Comparison of ENCODE assay signal across 1 cellular context in genomic region chr3:104273046-104273649, GRCh38.
TF ChIP-seq lines count a peak whose summit lies in the region.

No MANE protein-coding gene starts in this region.

TF ChIP-seq in GM23338, 12 proteins besides CTCF, POLR2A, EP300 and RAD21 (continued from another document):
- TF ChIP-seq, protein P1, sequence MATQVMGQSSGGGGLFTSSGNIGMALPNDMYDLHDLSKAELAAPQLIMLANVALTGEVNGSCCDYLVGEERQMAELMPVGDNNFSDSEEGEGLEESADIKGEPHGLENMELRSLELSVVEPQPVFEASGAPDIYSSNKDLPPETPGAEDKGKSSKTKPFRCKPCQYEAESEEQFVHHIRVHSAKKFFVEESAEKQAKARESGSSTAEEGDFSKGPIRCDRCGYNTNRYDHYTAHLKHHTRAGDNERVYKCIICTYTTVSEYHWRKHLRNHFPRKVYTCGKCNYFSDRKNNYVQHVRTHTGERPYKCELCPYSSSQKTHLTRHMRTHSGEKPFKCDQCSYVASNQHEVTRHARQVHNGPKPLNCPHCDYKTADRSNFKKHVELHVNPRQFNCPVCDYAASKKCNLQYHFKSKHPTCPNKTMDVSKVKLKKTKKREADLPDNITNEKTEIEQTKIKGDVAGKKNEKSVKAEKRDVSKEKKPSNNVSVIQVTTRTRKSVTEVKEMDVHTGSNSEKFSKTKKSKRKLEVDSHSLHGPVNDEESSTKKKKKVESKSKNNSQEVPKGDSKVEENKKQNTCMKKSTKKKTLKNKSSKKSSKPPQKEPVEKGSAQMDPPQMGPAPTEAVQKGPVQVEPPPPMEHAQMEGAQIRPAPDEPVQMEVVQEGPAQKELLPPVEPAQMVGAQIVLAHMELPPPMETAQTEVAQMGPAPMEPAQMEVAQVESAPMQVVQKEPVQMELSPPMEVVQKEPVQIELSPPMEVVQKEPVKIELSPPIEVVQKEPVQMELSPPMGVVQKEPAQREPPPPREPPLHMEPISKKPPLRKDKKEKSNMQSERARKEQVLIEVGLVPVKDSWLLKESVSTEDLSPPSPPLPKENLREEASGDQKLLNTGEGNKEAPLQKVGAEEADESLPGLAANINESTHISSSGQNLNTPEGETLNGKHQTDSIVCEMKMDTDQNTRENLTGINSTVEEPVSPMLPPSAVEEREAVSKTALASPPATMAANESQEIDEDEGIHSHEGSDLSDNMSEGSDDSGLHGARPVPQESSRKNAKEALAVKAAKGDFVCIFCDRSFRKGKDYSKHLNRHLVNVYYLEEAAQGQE (IDR thresholded peaks at IDR 0.05; ENCODE audit: unreplicated experiment) = no peak
- TF ChIP-seq EZH2phosphoT487 (IDR thresholded peaks at IDR 0.05; ENCODE audit: unreplicated experiment) (no peak), EZH2 (IDR thresholded peaks at IDR 0.05; ENCODE audit: low read depth, unreplicated experiment) (no peak), CREB1 (CRISPR knock-in tag; IDR thresholded peaks at IDR 0.05; ENCODE audit: low read depth) (no peak), POLR2AphosphoS5 (IDR thresholded peaks at IDR 0.05; ENCODE audit: low read depth) (no peak), ZNF331 (CRISPR knock-in tag; IDR thresholded peaks at IDR 0.05; ENCODE audit: low read depth) (no peak), ZNF114 (CRISPR knock-in tag; IDR thresholded peaks at IDR 0.05) (no peak)
- TF ChIP-seq, protein P2, sequence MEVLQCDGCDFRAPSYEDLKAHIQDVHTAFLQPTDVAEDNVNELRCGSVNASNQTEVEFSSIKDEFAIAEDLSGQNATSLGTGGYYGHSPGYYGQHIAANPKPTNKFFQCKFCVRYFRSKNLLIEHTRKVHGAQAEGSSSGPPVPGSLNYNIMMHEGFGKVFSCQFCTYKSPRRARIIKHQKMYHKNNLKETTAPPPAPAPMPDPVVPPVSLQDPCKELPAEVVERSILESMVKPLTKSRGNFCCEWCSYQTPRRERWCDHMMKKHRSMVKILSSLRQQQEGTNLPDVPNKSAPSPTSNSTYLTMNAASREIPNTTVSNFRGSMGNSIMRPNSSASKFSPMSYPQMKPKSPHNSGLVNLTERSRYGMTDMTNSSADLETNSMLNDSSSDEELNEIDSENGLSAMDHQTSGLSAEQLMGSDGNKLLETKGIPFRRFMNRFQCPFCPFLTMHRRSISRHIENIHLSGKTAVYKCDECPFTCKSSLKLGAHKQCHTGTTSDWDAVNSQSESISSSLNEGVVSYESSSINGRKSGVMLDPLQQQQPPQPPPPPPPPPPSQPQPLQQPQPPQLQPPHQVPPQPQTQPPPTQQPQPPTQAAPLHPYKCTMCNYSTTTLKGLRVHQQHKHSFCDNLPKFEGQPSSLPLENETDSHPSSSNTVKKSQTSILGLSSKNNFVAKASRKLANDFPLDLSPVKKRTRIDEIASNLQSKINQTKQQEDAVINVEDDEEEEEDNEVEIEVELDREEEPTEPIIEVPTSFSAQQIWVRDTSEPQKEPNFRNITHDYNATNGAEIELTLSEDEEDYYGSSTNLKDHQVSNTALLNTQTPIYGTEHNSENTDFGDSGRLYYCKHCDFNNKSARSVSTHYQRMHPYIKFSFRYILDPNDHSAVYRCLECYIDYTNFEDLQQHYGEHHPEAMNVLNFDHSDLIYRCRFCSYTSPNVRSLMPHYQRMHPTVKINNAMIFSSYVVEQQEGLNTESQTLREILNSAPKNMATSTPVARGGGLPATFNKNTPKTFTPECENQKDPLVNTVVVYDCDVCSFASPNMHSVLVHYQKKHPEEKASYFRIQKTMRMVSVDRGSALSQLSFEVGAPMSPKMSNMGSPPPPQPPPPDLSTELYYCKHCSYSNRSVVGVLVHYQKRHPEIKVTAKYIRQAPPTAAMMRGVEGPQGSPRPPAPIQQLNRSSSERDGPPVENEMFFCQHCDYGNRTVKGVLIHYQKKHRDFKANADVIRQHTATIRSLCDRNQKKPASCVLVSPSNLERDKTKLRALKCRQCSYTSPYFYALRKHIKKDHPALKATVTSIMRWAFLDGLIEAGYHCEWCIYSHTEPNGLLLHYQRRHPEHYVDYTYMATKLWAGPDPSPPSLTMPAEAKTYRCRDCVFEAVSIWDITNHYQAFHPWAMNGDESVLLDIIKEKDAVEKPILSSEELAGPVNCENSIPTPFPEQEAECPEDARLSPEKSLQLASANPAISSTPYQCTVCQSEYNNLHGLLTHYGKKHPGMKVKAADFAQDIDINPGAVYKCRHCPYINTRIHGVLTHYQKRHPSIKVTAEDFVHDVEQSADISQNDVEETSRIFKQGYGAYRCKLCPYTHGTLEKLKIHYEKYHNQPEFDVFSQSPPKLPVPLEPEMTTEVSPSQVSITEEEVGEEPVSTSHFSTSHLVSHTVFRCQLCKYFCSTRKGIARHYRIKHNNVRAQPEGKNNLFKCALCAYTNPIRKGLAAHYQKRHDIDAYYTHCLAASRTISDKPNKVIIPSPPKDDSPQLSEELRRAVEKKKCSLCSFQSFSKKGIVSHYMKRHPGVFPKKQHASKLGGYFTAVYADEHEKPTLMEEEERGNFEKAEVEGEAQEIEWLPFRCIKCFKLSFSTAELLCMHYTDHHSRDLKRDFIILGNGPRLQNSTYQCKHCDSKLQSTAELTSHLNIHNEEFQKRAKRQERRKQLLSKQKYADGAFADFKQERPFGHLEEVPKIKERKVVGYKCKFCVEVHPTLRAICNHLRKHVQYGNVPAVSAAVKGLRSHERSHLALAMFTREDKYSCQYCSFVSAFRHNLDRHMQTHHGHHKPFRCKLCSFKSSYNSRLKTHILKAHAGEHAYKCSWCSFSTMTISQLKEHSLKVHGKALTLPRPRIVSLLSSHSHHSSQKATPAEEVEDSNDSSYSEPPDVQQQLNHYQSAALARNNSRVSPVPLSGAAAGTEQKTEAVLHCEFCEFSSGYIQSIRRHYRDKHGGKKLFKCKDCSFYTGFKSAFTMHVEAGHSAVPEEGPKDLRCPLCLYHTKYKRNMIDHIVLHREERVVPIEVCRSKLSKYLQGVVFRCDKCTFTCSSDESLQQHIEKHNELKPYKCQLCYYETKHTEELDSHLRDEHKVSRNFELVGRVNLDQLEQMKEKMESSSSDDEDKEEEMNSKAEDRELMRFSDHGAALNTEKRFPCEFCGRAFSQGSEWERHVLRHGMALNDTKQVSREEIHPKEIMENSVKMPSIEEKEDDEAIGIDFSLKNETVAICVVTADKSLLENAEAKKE (CRISPR knock-in tag; IDR thresholded peaks at IDR 0.05) = no peak
